In genomic region chr4:69518543-69519198, GRCh38 we compare ENCODE assay signal across 16 cellular contexts. TPM values are rescaled to one million over a fixed set of nuclear protein-coding genes. Genes with fewer than 3 reads are reported as not detected.
DNase-seq lines count a peak whose midpoint lies in the region; ATAC-seq, FAIRE-seq and TF ChIP-seq lines count a peak whose summit lies in the region.
"Had no signal": no experiment of that assay in that cellular context is flagged by ENCODE, and none has a peak within 500 bp of the region (broad histone marks: within the 10 kb centered on the region; RNA-seq: fewer than 3 reads in every experiment).

No MANE protein-coding gene starts in this region.

- CTCF ChIA-PET in HepG2 (lab: Yijun Ruan, JAX; ENCODE audit: low intra/inter-chr PET ratio, low total read pairs) = no interaction called here
- CTCF ChIA-PET in activated naive CD4-positive, alpha-beta T cell treated with anti-CD3 and anti-CD28 coated beads, Interleukin-2, amount 10 ng/mL, durations not matched to agents 7 days and 5 days (lab: Charles Lee) = no interaction called here

- 33% methylated on average over 2 of the region's 2 CpGs for WGBS in liver
- WGBS in HepG2 (ENCODE audit: low lambda C conversion rate) = 80% methylated on average over 2 of the region's 2 CpGs
- 98% methylated on average over 2 of the region's 2 CpGs for WGBS in hepatocyte (ENCODE audit: low lambda C conversion rate, missing lambda C conversion rate)
- WGBS in mesenchymal stem cell = 76% methylated on average over 2 of the region's 2 CpGs
- WGBS in testis, 2 donors = 64 to 69% methylated on average over 2 of the region's 2 CpGs

- no peak overlapping the region for H3K23ac ChIP-seq in mesenchymal stem cell (ENCODE audit: low read length in 2 of 2)

- TF ChIP-seq CTCF in liver (IDR thresholded peaks at IDR 0.05; ENCODE audit: low read depth, low read length, missing input control) (no peak), HepG2 (CRISPR knock-in tag; IDR thresholded peaks at IDR 0.05) (no peak), hepatocyte (IDR thresholded peaks at IDR 0.05; ENCODE audit: poor library complexity) (no peak), testis (IDR thresholded peaks at IDR 0.05) (no peak)

- ATAC-seq in HepG2 (no peak; the same call in 2 of the 3 replicates), GM21723 (IDR thresholded peaks at IDR 0.05; ENCODE audit: unreplicated experiment) (no peak)

- H3K4me3 ChIP-seq in liver (ENCODE audit: low read depth in 1 of 3, low read length in 3 of 3) (peak overlapping the region in 1 of 3 donors; percentile 13), HepG2 (replicated peaks in 1 of 3; ENCODE audit: insufficient read depth in 1 of 3, low read depth in 2 of 3, low read length in 3 of 3) (no peak overlapping the region), hepatocyte (no peak overlapping the region), mesenchymal stem cell (ENCODE audit: insufficient read depth in 1 of 2, low read depth in 1 of 2, low read length in 2 of 2) (no peak overlapping the region), testis (no peak overlapping the region)
- H3K4me3 ChIP-seq: BLaER1 treated with 17β-estradiol and CSF1 and Interleukin-3, amounts not matched to agents 10 nM and 100 nM had no signal

- H3K4me2 ChIP-seq in HepG2 (ENCODE audit: low read depth, low read length) (no peak overlapping the region), hepatocyte (no peak overlapping the region), mesenchymal stem cell (ENCODE audit: low read length, poor library complexity, severe bottlenecking) (no peak overlapping the region)
- H3K4me2 ChIP-seq: BLaER1 treated with 17β-estradiol and CSF1 and Interleukin-3, amounts not matched to agents 10 nM and 100 nM had no signal

- H3K79me1 ChIP-seq in mesenchymal stem cell (replicated peaks; ENCODE audit: low read length, poor library complexity, severe bottlenecking) = no peaks in the 10 kb centered on the region

- no peaks in the 10 kb centered on the region for H4K20me1 ChIP-seq in HepG2 (ENCODE audit: insufficient read depth, low read length)
- no peaks in the 10 kb centered on the region for H4K20me1 ChIP-seq in hepatocyte (ENCODE audit: insufficient read depth, poor library complexity, severe bottlenecking)
- H4K20me1 ChIP-seq: BLaER1 treated with 17β-estradiol and CSF1 and Interleukin-3, amounts not matched to agents 10 nM and 100 nM had no signal

- no peak overlapping the region for H2AK5ac ChIP-seq in mesenchymal stem cell (ENCODE audit: low read length, severe bottlenecking)

- H3K4me1 ChIP-seq in liver (ENCODE audit: control insufficient read depth in 4 of 4, insufficient read depth in 4 of 4, low read length in 3 of 4) (peaks cover 0 to 17% (median 6%) of the 10 kb centered on the region in 4 donors), HepG2 (ENCODE audit: insufficient read depth, low read length) (peaks cover 8% of the 10 kb centered on the region), hepatocyte (ENCODE audit: insufficient read depth) (peaks cover 8% of the 10 kb centered on the region), mesenchymal stem cell (ENCODE audit: control insufficient read depth, insufficient read depth, low read depth, low read length) (peaks cover 8% of the 10 kb centered on the region), testis (no peaks in the 10 kb centered on the region)

- H2BK15ac ChIP-seq in mesenchymal stem cell (ENCODE audit: low read depth, poor library complexity, severe bottlenecking) = no peak overlapping the region

- H3K27ac ChIP-seq in liver (ENCODE audit: low read depth in 1 of 2, low read length in 2 of 2) = peak overlapping the region; percentile 75 to 85
- no peak overlapping the region for H3K27ac ChIP-seq in HepG2 (ENCODE audit: extremely low read length, insufficient read depth, low read length)
- no peak overlapping the region for H3K27ac ChIP-seq in hepatocyte
- H3K27ac ChIP-seq in mesenchymal stem cell (ENCODE audit: low read length, poor library complexity, severe bottlenecking) = peak overlapping the region; percentile 42
- H3K27ac ChIP-seq in testis = no peak overlapping the region
- H3K27ac ChIP-seq: BLaER1 treated with 17β-estradiol and CSF1 and Interleukin-3, amounts not matched to agents 10 nM and 100 nM had no signal

- H3K4me3 Mint-ChIP-seq in activated naive CD4-positive, alpha-beta T cell treated with anti-CD3 and anti-CD28 coated beads, Interleukin-2, amount 10 ng/mL, durations not matched to agents 7 days and 5 days = no peak overlapping the region
- H3K4me3 Mint-ChIP-seq: CD4-positive, CD25-positive, alpha-beta regulatory T cell; HFFc6 had no signal

- no peak for TF ChIP-seq EP300 in HepG2 (IDR thresholded peaks at IDR 0.05; ENCODE audit: low read depth in 2 of 2, low read length in 2 of 2)
- TF ChIP-seq EP300 in HepG2 (CRISPR knock-in tag; IDR thresholded peaks at IDR 0.05; ENCODE audit: borderline replicate concordance) = no peak

- H4K91ac ChIP-seq in mesenchymal stem cell (ENCODE audit: low read length) = no peak overlapping the region

- H3K9me3 Mint-ChIP-seq in activated naive CD4-positive, alpha-beta T cell treated with anti-CD3 and anti-CD28 coated beads, Interleukin-2, amount 10 ng/mL, durations not matched to agents 7 days and 5 days = no peaks in the 10 kb centered on the region

- peaks cover 4 to 18% (median 14%) of the 10 kb centered on the region in 4 donors for H3K9me3 ChIP-seq in liver (ENCODE audit: control insufficient read depth in 4 of 4, low read length in 3 of 4)
- peaks cover 11% of the 10 kb centered on the region; the same call in 1 of the 2 replicates for H3K9me3 ChIP-seq in HepG2 (ENCODE audit: low read length)
- H3K9me3 ChIP-seq in hepatocyte (ENCODE audit: low read depth) = no peaks in the 10 kb centered on the region
- peaks cover 9% of the 10 kb centered on the region for H3K9me3 ChIP-seq in mesenchymal stem cell (ENCODE audit: control insufficient read depth, low read length)
- H3K9me3 ChIP-seq in testis = no peaks in the 10 kb centered on the region

- TF ChIP-seq POLR2A in HepG2 (IDR thresholded peaks at IDR 0.05; ENCODE audit: insufficient read depth in 1 of 2, low read depth in 2 of 2, low read length in 2 of 2) = no peak
- no peak for TF ChIP-seq POLR2A in testis (IDR thresholded peaks at IDR 0.05)

- H2BK5ac ChIP-seq in mesenchymal stem cell (ENCODE audit: low read depth, low read length, poor library complexity, severe bottlenecking) = no peak overlapping the region

- no peak overlapping the region for H3K27ac Mint-ChIP-seq in activated naive CD4-positive, alpha-beta T cell treated with anti-CD3 and anti-CD28 coated beads, Interleukin-2, amount 10 ng/mL, durations not matched to agents 7 days and 5 days
- H3K27ac Mint-ChIP-seq: CD4-positive, CD25-positive, alpha-beta regulatory T cell; HFFc6 had no signal

- no peak overlapping the region for H2BK12ac ChIP-seq in mesenchymal stem cell (ENCODE audit: low read length in 2 of 2)

- H3K27me3 ChIP-seq in liver (ENCODE audit: control insufficient read depth in 4 of 4, insufficient read depth in 4 of 4, low read length in 3 of 4) (no peaks in the 10 kb centered on the region), HepG2 (ENCODE audit: control insufficient read depth in 1 of 2, insufficient read depth in 2 of 2, low read length in 2 of 2) (no peaks in the 10 kb centered on the region), hepatocyte (no peaks in the 10 kb centered on the region), mesenchymal stem cell (ENCODE audit: control insufficient read depth in 1 of 2, insufficient read depth in 1 of 2, low read length in 2 of 2) (no peaks in the 10 kb centered on the region), testis (no peaks in the 10 kb centered on the region)
- H3K27me3 ChIP-seq: BLaER1 treated with 17β-estradiol and CSF1 and Interleukin-3, amounts not matched to agents 10 nM and 100 nM had no signal

- H3K36me3 ChIP-seq in liver (ENCODE audit: control insufficient read depth in 4 of 4, insufficient read depth in 3 of 4, low read depth in 1 of 4, low read length in 3 of 4) = no peaks in the 10 kb centered on the region
- H3K36me3 ChIP-seq in HepG2 (replicated peaks in 1 of 2; ENCODE audit: control insufficient read depth in 1 of 2, insufficient read depth in 2 of 2, low read length in 2 of 2) = no peaks in the 10 kb centered on the region
- no peaks in the 10 kb centered on the region for H3K36me3 ChIP-seq in hepatocyte (replicated peaks; ENCODE audit: insufficient read depth, low read depth)
- no peaks in the 10 kb centered on the region for H3K36me3 ChIP-seq in mesenchymal stem cell (ENCODE audit: control insufficient read depth in 1 of 2, insufficient read depth in 2 of 2, low read depth in 1 of 2, low read length in 2 of 2)
- H3K36me3 ChIP-seq in testis (ENCODE audit: low read depth, missing control alignments) = no peaks in the 10 kb centered on the region
- H3K36me3 ChIP-seq: BLaER1 treated with 17β-estradiol and CSF1 and Interleukin-3, amounts not matched to agents 10 nM and 100 nM had no signal

- H3K36me3 Mint-ChIP-seq in activated naive CD4-positive, alpha-beta T cell treated with anti-CD3 and anti-CD28 coated beads, Interleukin-2, amount 10 ng/mL, durations not matched to agents 7 days and 5 days = no peaks in the 10 kb centered on the region
- H3K36me3 Mint-ChIP-seq: CD4-positive, CD25-positive, alpha-beta regulatory T cell had no signal

- no peak overlapping the region for H3K14ac ChIP-seq in mesenchymal stem cell (ENCODE audit: low read length in 2 of 2)

- no peak for DNase-seq in HepG2 (ENCODE audit: low spot score)
- DNase-seq in hepatocyte (ENCODE audit: low spot score) = no peak
- DNase-seq in mesenchymal stem cell = no peak
- no peak for DNase-seq in GM19239 (ENCODE audit: insufficient read length, low spot score)
- no peak for DNase-seq in activated naive CD4-positive, alpha-beta T cell treated with anti-CD3 and anti-CD28 coated beads, Interleukin-2, amount 10 ng/mL, durations not matched to agents 7 days and 5 days
- DNase-seq in testis = no peak
- DNase-seq: 8988T; ACHN; CD4-positive, CD25-positive, alpha-beta regulatory T cell; HCEC 1CT; HFFc6 had no signal

- intact Hi-C loops in HepG2 (cut with micrococcal nuclease; ENCODE audit: unreplicated experiment) (no loop called here), testis (cut with DNase I; ENCODE audit: low total_unique reads) (no loop called here)

- H3K9ac ChIP-seq in liver (ENCODE audit: low read depth in 1 of 2, low read length in 2 of 2) = peak overlapping the region; percentile 25 to 43
- no peak overlapping the region for H3K9ac ChIP-seq in HepG2 (ENCODE audit: insufficient read depth, low read depth, low read length)
- H3K9ac ChIP-seq in mesenchymal stem cell (ENCODE audit: low read length) = no peak overlapping the region
- H3K9ac ChIP-seq: BLaER1 treated with 17β-estradiol and CSF1 and Interleukin-3, amounts not matched to agents 10 nM and 100 nM had no signal

- no TSS peak for BruUV-seq in HepG2 (replicated peaks; lab: Mats Ljungman, UMichigan)

- H3K79me2 ChIP-seq in HepG2 (ENCODE audit: insufficient read depth, low read length) (no peaks in the 10 kb centered on the region), hepatocyte (no peaks in the 10 kb centered on the region)

- in situ Hi-C loops in HepG2 (cut with HindIII; ENCODE audit: extremely low pct_ligation_motif_present, low pct_unique_long_range_greater_than_20kb) = no loop called here

- POLR2A ChIA-PET in HepG2 (lab: Yijun Ruan, JAX) = no interaction called here

- H3K27me3 Mint-ChIP-seq in activated naive CD4-positive, alpha-beta T cell treated with anti-CD3 and anti-CD28 coated beads, Interleukin-2, amount 10 ng/mL, durations not matched to agents 7 days and 5 days = no peaks in the 10 kb centered on the region
- H3K27me3 Mint-ChIP-seq: CD4-positive, CD25-positive, alpha-beta regulatory T cell had no signal

- no peak overlapping the region for H2AFZ ChIP-seq in HepG2 (ENCODE audit: low read length)
- peak overlapping the region; percentile 19 for H2AFZ ChIP-seq in hepatocyte
- H2AFZ ChIP-seq in mesenchymal stem cell (ENCODE audit: low read depth, low read length) = no peak overlapping the region

- H3K4ac ChIP-seq in mesenchymal stem cell (ENCODE audit: low read depth in 1 of 2, low read length in 2 of 2) = no peak overlapping the region

- FAIRE-seq in HepG2 (lab: Jason Lieb, UNC) (no peak), GM19239 (lab: Jason Lieb, UNC) (no peak)
- FAIRE-seq: HTR-8/SVneo had no signal

- H2BK120ac ChIP-seq in mesenchymal stem cell (ENCODE audit: low read depth, low read length) = no peak overlapping the region

- no peaks in the 10 kb centered on the region for H3K4me1 Mint-ChIP-seq in activated naive CD4-positive, alpha-beta T cell treated with anti-CD3 and anti-CD28 coated beads, Interleukin-2, amount 10 ng/mL, durations not matched to agents 7 days and 5 days
- H3K4me1 Mint-ChIP-seq: CD4-positive, CD25-positive, alpha-beta regulatory T cell had no signal

- no peak overlapping the region for H4K8ac ChIP-seq in mesenchymal stem cell (ENCODE audit: low read length)

- H3K18ac ChIP-seq in mesenchymal stem cell (ENCODE audit: low read depth in 1 of 2, low read length in 2 of 2) = no peak overlapping the region

- TF ChIP-seq RAD21 in liver (IDR thresholded peaks at IDR 0.05) (no peak), HepG2 (CRISPR knock-in tag; IDR thresholded peaks at IDR 0.05) (no peak)

- no peaks in the 10 kb centered on the region for H3K9me2 ChIP-seq in hepatocyte (replicated peaks; ENCODE audit: insufficient read depth)

RNA-seq across cellular contexts. Expression of gene UGT2B4, which starts 23.0 kb away (rescaled TPM):
- total RNA-seq in liver (1,000 to 10,000 TPM in 1 of 2 donors, 100 to 1,000 TPM in 1; 247 to 1,448 TPM), HepG2 (2016; rRNA removed; fragmentation: Illumina TruSeq; extraction: Trizol) (9.3 and 14.2 TPM in 2 replicates), hepatocyte (73.6 and 83.5 TPM in 2 replicates), testis (not detected)
- polyA plus RNA-seq in liver (100 to 1,000 TPM; 463 to 623 TPM), HepG2 (2011; rRNA removed) (5.0 and 14.1 TPM in 2 replicates), hepatocyte (17.1 and 39.2 TPM in 2 replicates), testis (ENCODE audit: insufficient read depth, low read depth, low replicate concordance) (not detected)
- total RNA-seq in HepG2 (2016; cell fraction: cytosol; rRNA removed; fragmentation: Illumina TruSeq; extraction: Trizol; ENCODE audit: low read depth) = 0.88 and 1.0 TPM in 2 replicates
- total RNA-seq in HepG2 (2016; cell fraction: insoluble cytoplasmic fraction; rRNA removed; fragmentation: Illumina TruSeq; extraction: Trizol) = 8.7 and 13.6 TPM in 2 replicates
- 2.7 and 2.8 TPM in 2 replicates for total RNA-seq in HepG2 (2016; cell fraction: membrane; rRNA removed; fragmentation: Illumina TruSeq; extraction: Trizol)
- 11.5 TPM in 2 replicates for total RNA-seq in HepG2 (2016; cell fraction: nucleus; rRNA removed; fragmentation: Illumina TruSeq; extraction: Trizol)
- polyA plus RNA-seq in HepG2 (2011; cell fraction: cytosol; rRNA removed) = 2.0 and 12.3 TPM in 2 replicates
- polyA plus RNA-seq in HepG2 (2011; cell fraction: nucleus; rRNA removed) = 1.1 and 4.2 TPM in 2 replicates
- 9.5 and 16.5 TPM in 2 replicates for polyA plus RNA-seq in HepG2 (2012)
- 0.87 and 1.3 TPM in 2 replicates for polyA plus RNA-seq in HepG2 (2016; cell fraction: cytosol; fragmentation: Illumina TruSeq; extraction: Trizol; ENCODE audit: low read depth)
- 7.2 and 7.4 TPM in 2 replicates for polyA plus RNA-seq in HepG2 (2016; cell fraction: insoluble cytoplasmic fraction; fragmentation: Illumina TruSeq; extraction: Trizol; ENCODE audit: low read depth)
- polyA plus RNA-seq in HepG2 (2016; cell fraction: membrane; fragmentation: Illumina TruSeq; extraction: Trizol; ENCODE audit: low read depth) = 1.5 and 1.6 TPM in 2 replicates
- 12.0 and 12.1 TPM in 2 replicates for polyA plus RNA-seq in HepG2 (2016; cell fraction: nucleus; fragmentation: Illumina TruSeq; extraction: Trizol; ENCODE audit: insufficient read depth, low read depth)
- 1.2 TPM in 1 of 2 replicates, not detected in the other for polyA minus RNA-seq in HepG2 (2011; rRNA and poly(A)+ RNA removed; ENCODE audit: low replicate concordance)
- polyA minus RNA-seq in HepG2 (2011; cell fraction: cytosol; rRNA and poly(A)+ RNA removed) = 3.2 and 19.0 TPM in 2 replicates
- polyA minus RNA-seq in HepG2 (2011; cell fraction: nucleus; rRNA and poly(A)+ RNA removed) = 6.8 and 22.0 TPM in 2 replicates
- polyA plus RNA-seq in mesenchymal stem cell (2013, experiment 1 of 2) = not detected
- polyA plus RNA-seq in mesenchymal stem cell (2013, experiment 2 of 2) = not detected
- total RNA-seq: CD4-positive, CD25-positive, alpha-beta regulatory T cell; Daoy; HFFc6 had no signal
- polyA plus RNA-seq: CD4-positive, CD25-positive, alpha-beta regulatory T cell had no signal

Comparison
In these comparisons a context has a peak if more than half of its experiments do, and no peak if none do; other contexts are left out.
1. H3K27ac ChIP-seq: peak in liver (2 of 2) and mesenchymal stem cell (single experiment); none in HepG2 (single experiment), hepatocyte (single experiment) and testis (0 of 2).
2. H3K9ac ChIP-seq: peak in liver (2 of 2); none in HepG2 (single experiment) and mesenchymal stem cell (single experiment).